ENCODE assay signal across 2 cellular contexts in the genomic region with DNA sequence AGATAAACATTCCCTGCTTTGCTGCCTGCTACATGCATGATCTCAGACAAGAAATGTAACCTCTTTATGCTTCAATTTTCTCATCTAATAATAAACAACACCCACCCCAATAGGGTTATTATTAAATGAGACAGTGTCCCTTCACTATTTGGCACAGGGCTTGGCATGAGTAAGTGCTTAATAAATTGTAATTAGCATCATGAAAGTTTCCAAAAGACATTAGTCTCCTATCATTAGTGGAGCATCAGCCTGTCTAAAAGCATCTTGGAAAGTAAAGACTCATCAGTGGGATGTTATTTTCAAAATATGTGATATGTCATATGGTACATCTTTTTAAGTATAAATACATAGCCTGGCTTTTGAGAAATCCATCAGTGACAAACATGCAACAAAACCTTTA.
TF ChIP-seq lines count a peak whose summit lies in the region.

No MANE protein-coding gene starts in this region.

TF ChIP-seq in SK-N-SH, 30 proteins besides CTCF, POLR2A, EP300 and RAD21 (continued from another document):
- no peak for TF ChIP-seq YY1 (IDR thresholded peaks at IDR 0.05; ENCODE audit: low read depth)
- no peak for TF ChIP-seq POLR2AphosphoS5 (IDR thresholded peaks at IDR 0.05; ENCODE audit: low read depth, low read length)
- TF ChIP-seq CHD2 (IDR thresholded peaks at IDR 0.05; ENCODE audit: low read length, partially characterized antibody) = no peak
- TF ChIP-seq, protein P1, sequence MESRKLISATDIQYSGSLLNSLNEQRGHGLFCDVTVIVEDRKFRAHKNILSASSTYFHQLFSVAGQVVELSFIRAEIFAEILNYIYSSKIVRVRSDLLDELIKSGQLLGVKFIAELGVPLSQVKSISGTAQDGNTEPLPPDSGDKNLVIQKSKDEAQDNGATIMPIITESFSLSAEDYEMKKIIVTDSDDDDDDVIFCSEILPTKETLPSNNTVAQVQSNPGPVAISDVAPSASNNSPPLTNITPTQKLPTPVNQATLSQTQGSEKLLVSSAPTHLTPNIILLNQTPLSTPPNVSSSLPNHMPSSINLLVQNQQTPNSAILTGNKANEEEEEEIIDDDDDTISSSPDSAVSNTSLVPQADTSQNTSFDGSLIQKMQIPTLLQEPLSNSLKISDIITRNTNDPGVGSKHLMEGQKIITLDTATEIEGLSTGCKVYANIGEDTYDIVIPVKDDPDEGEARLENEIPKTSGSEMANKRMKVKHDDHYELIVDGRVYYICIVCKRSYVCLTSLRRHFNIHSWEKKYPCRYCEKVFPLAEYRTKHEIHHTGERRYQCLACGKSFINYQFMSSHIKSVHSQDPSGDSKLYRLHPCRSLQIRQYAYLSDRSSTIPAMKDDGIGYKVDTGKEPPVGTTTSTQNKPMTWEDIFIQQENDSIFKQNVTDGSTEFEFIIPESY (IDR thresholded peaks at IDR 0.05; ENCODE audit: borderline replicate concordance, low read depth) = no peak
- TF ChIP-seq MXI1 (IDR thresholded peaks at IDR 0.05; ENCODE audit: low read depth, low read length) = no peak
- no peak for TF ChIP-seq SMC3 (IDR thresholded peaks at IDR 0.05; ENCODE audit: low read depth, low read length)
- no peak for TF ChIP-seq RFX5 (IDR thresholded peaks at IDR 0.05; ENCODE audit: low read length)
- TF ChIP-seq, protein P2, sequence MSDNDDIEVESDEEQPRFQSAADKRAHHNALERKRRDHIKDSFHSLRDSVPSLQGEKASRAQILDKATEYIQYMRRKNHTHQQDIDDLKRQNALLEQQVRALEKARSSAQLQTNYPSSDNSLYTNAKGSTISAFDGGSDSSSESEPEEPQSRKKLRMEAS (IDR thresholded peaks at IDR 0.05; ENCODE audit: low read depth) = no peak
- no peak for TF ChIP-seq NFIC (IDR thresholded peaks at IDR 0.05; ENCODE audit: borderline replicate concordance)
- TF ChIP-seq, protein P3, sequence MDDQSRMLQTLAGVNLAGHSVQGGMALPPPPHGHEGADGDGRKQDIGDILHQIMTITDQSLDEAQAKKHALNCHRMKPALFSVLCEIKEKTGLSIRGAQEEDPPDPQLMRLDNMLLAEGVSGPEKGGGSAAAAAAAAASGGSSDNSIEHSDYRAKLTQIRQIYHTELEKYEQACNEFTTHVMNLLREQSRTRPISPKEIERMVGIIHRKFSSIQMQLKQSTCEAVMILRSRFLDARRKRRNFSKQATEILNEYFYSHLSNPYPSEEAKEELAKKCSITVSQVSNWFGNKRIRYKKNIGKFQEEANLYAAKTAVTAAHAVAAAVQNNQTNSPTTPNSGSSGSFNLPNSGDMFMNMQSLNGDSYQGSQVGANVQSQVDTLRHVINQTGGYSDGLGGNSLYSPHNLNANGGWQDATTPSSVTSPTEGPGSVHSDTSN (IDR thresholded peaks at IDR 0.05) = no peak
- TF ChIP-seq SIN3A (IDR thresholded peaks at IDR 0.05; ENCODE audit: borderline replicate concordance, low read depth, low read length) = no peak
- no peak for TF ChIP-seq FOXJ3 (CRISPR knock-in tag; IDR thresholded peaks at IDR 0.05)
- TF ChIP-seq USF1 (IDR thresholded peaks at IDR 0.05; ENCODE audit: borderline replicate concordance, low read depth) = no peak
- TF ChIP-seq, protein P4, sequence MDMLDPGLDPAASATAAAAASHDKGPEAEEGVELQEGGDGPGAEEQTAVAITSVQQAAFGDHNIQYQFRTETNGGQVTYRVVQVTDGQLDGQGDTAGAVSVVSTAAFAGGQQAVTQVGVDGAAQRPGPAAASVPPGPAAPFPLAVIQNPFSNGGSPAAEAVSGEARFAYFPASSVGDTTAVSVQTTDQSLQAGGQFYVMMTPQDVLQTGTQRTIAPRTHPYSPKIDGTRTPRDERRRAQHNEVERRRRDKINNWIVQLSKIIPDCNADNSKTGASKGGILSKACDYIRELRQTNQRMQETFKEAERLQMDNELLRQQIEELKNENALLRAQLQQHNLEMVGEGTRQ (IDR thresholded peaks at IDR 0.05; ENCODE audit: borderline replicate concordance, low read depth, low read length) = no peak
- TF ChIP-seq ELF1 (IDR thresholded peaks at IDR 0.05) = no peak
- TF ChIP-seq TAF1 (IDR thresholded peaks at IDR 0.05; ENCODE audit: borderline replicate concordance, low read depth, low read length) = no peak
- TF ChIP-seq, protein P5, sequence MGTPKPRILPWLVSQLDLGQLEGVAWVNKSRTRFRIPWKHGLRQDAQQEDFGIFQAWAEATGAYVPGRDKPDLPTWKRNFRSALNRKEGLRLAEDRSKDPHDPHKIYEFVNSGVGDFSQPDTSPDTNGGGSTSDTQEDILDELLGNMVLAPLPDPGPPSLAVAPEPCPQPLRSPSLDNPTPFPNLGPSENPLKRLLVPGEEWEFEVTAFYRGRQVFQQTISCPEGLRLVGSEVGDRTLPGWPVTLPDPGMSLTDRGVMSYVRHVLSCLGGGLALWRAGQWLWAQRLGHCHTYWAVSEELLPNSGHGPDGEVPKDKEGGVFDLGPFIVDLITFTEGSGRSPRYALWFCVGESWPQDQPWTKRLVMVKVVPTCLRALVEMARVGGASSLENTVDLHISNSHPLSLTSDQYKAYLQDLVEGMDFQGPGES (IDR thresholded peaks at IDR 0.05; ENCODE audit: low read depth, low read length) = no peak
TF ChIP-seq in SK-N-SH: peak in this region for 0.

TF ChIP-seq in endothelial cell of umbilical vein, 7 proteins besides CTCF, POLR2A, EP300 and RAD21:
- no peak for TF ChIP-seq POLR2AphosphoS5 (IDR thresholded peaks at IDR 0.05; ENCODE audit: insufficient read depth, low read depth, low read length)
- no peak for TF ChIP-seq FOS (IDR thresholded peaks at IDR 0.05; ENCODE audit: borderline replicate concordance, insufficient read depth, low read length)
- TF ChIP-seq, protein P2 (IDR thresholded peaks at IDR 0.05; ENCODE audit: insufficient read depth, insufficient read length) = no peak
- no peak for TF ChIP-seq JUN (IDR thresholded peaks at IDR 0.05; ENCODE audit: borderline replicate concordance, insufficient read depth, insufficient read length, low read depth)
- TF ChIP-seq EZH2 (IDR thresholded peaks at IDR 0.05; ENCODE audit: borderline replicate concordance, low read depth, low read length, severe bottlenecking) = no peak
- no peak for TF ChIP-seq MYC (IDR thresholded peaks at IDR 0.05; ENCODE audit: low read depth, low read length)
- no peak for TF ChIP-seq GATA2 (IDR thresholded peaks at IDR 0.05; ENCODE audit: insufficient read depth, insufficient read length, low read depth, low read length)
